Comparison of ENCODE assay signal across 8 cellular contexts in genomic region chr14:69673099-69673498, GRCh38.
A peak's percentile ranks its signal among the peaks of the same experiment; 100 is the strongest.
DNase-seq lines count a peak whose midpoint lies in the region; ATAC-seq, FAIRE-seq and TF ChIP-seq lines count a peak whose summit lies in the region.

No MANE protein-coding gene starts in this region.

- H3K27me3 Mint-ChIP-seq in activated CD8-positive, alpha-beta T cell treated with anti-CD3 and anti-CD28 coated beads, Interleukin-2, amount 10 ng/mL, durations not matched to agents 7 days and 5 days (ENCODE audit: low read depth): no peaks in the 10 kb centered on the region

- H3K9me3 Mint-ChIP-seq in activated CD8-positive, alpha-beta T cell treated with anti-CD3 and anti-CD28 coated beads, Interleukin-2, amount 10 ng/mL, durations not matched to agents 7 days and 5 days (ENCODE audit: insufficient read depth): no peaks in the 10 kb centered on the region

- peaks cover 84% of the 10 kb centered on the region for H3K4me1 Mint-ChIP-seq in activated CD8-positive, alpha-beta T cell treated with anti-CD3 and anti-CD28 coated beads, Interleukin-2, amount 10 ng/mL, durations not matched to agents 7 days and 5 days (ENCODE audit: low read depth)

- intact Hi-C loops in pancreas (cut with DNase I): loop anchor here in 1 of 3 donors (10.0 kb wide), 1 partner anchor 48 kb away; no protein-coding TSS in a partner anchor

- DNase-seq in activated CD8-positive, alpha-beta T cell treated with anti-CD3 and anti-CD28 coated beads, Interleukin-2, amount 10 ng/mL, durations not matched to agents 7 days and 5 days: peak; percentile 44
- DNase-seq in pancreas (no peak), iPS-NIHi7 (ENCODE audit: extremely low spot score) (no peak), amniotic stem cell (lab: John Stamatoyannopoulos, UW) (no peak), DMS114 treated with DMSO at 0.1 percent for 48 hours (lab: John Stamatoyannopoulos, UW; ENCODE audit: unreplicated experiment) (no peak)
- DNase-seq in stimulated activated CD4-positive, alpha-beta T cell treated with anti-CD3 and anti-CD28 coated beads, Interleukin-2, amount 100 ng/mL, for 48 hours: no peak

- FAIRE-seq in pancreas (lab: Jason Lieb, UNC): no peak

- ATAC-seq in GM18498 (IDR thresholded peaks at IDR 0.05; ENCODE audit: unreplicated experiment) (peak; percentile 43), HG02678 (IDR thresholded peaks at IDR 0.05; ENCODE audit: unreplicated experiment) (peak; percentile 37), pancreas (peak; percentile 9 to 45 (median 39))
- peak; percentile 48 for ATAC-seq in activated CD8-positive, alpha-beta T cell treated with anti-CD3 and anti-CD28 coated beads, Interleukin-2, amount 10 ng/mL, durations not matched to agents 7 days and 5 days

- H3K27me3 ChIP-seq in pancreas: no peaks in the 10 kb centered on the region

- no peaks in the 10 kb centered on the region for H3K36me3 ChIP-seq in pancreas

- TF ChIP-seq CTCF in pancreas (IDR thresholded peaks at IDR 0.05): no peak

- H3K27ac Mint-ChIP-seq in activated CD8-positive, alpha-beta T cell treated with anti-CD3 and anti-CD28 coated beads, Interleukin-2, amount 10 ng/mL, durations not matched to agents 7 days and 5 days: peak overlapping the region; percentile 85

- H3K4me1 ChIP-seq in pancreas: peaks cover 7 to 53% (median 34%) of the 10 kb centered on the region in 3 donors

- H3K4me3 Mint-ChIP-seq in activated CD8-positive, alpha-beta T cell treated with anti-CD3 and anti-CD28 coated beads, Interleukin-2, amount 10 ng/mL, durations not matched to agents 7 days and 5 days: peak overlapping the region; percentile 22

- peak overlapping the region in 3 of 4 donors; percentile 56 to 82 (median 77) for H3K27ac ChIP-seq in pancreas

- POLR2A ChIA-PET in activated CD8-positive, alpha-beta T cell treated with anti-CD3 and anti-CD28 coated beads, Interleukin-2, amount 10 ng/mL, durations not matched to agents 7 days and 5 days (lab: Charles Lee): interaction anchor here (0.7 to 2.5 kb wide), 5 partner anchors 22 to 94 kb away, joined by 3 to 10 read pairs (median 4); partner anchors contain the start of genes SRSF5 and SUSD6

- no peaks in the 10 kb centered on the region for H3K9me3 ChIP-seq in pancreas

- no peak overlapping the region for H3K4me3 ChIP-seq in pancreas

- CTCF ChIA-PET in activated CD8-positive, alpha-beta T cell treated with anti-CD3 and anti-CD28 coated beads, Interleukin-2, amount 10 ng/mL, durations not matched to agents 7 days and 5 days (lab: Charles Lee): interaction anchor here (0.6 to 3.7 kb wide), 20 partner anchors 10 to 125 kb away, joined by 3 to 16 read pairs (median 4); no protein-coding TSS in a partner anchor

- peaks cover 28% of the 10 kb centered on the region for H3K36me3 Mint-ChIP-seq in activated CD8-positive, alpha-beta T cell treated with anti-CD3 and anti-CD28 coated beads, Interleukin-2, amount 10 ng/mL, durations not matched to agents 7 days and 5 days (ENCODE audit: low read depth)
